8 cellular contexts compared by ENCODE assay signal in genomic region chr15:46304320-46304719, GRCh38.
DNase-seq lines count a peak whose midpoint lies in the region; ATAC-seq and TF ChIP-seq lines count a peak whose summit lies in the region.

No MANE protein-coding gene starts in this region.

- H4K20me1 ChIP-seq in OCI-LY3 (ENCODE audit: insufficient read depth, low read length), result no peaks in the 10 kb centered on the region

- TF ChIP-seq POLR2A in adrenal gland (IDR thresholded peaks at IDR 0.05), result no peak

- H3K27ac ChIP-seq in OCI-LY3 (ENCODE audit: low read length), result no peak overlapping the region
- H3K27ac ChIP-seq in adrenal gland, result no peak overlapping the region
- H3K27ac ChIP-seq in aorta (ENCODE audit: low read depth in 1 of 2, low read length in 2 of 2), result no peak overlapping the region

- intact Hi-C loops in adrenal gland (cut with DNase I) (no loop called here), aorta (cut with DNase I) (no loop called here)

- ATAC-seq in aorta (ENCODE audit: low FRiP score), result no peak

- H3K9ac ChIP-seq in OCI-LY3 (ENCODE audit: low read length), result no peak overlapping the region

- DNase-seq in ACHN (peak; percentile 37), ELF-1 (ENCODE audit: low read depth, low spot score) (peak; percentile 19), epithelial cell of proximal tubule (ENCODE audit: low read depth) (no peak), adrenal gland (no peak), NCI-H1694 (lab: John Stamatoyannopoulos, UW) (no peak), aorta (no peak)
- no peak for DNase-seq in stimulated activated naive CD4-positive, alpha-beta T cell treated with Interleukin-2 at 50 U/mL for 16 hours (lab: John Stamatoyannopoulos, UW)

- H3K9me3 ChIP-seq in OCI-LY3 (ENCODE audit: insufficient read depth, low read length), result no peaks in the 10 kb centered on the region
- H3K9me3 ChIP-seq in adrenal gland (replicated peaks in 1 of 3), result no peaks in the 10 kb centered on the region
- H3K9me3 ChIP-seq in aorta (ENCODE audit: control insufficient read depth, low read length), result no peaks in the 10 kb centered on the region

- H3K4me3 ChIP-seq in OCI-LY3 (ENCODE audit: low read length), result no peak overlapping the region
- H3K4me3 ChIP-seq in epithelial cell of proximal tubule (ENCODE audit: low read depth, low read length), result no peak overlapping the region
- H3K4me3 ChIP-seq in adrenal gland, result no peak overlapping the region
- no peak overlapping the region for H3K4me3 ChIP-seq in aorta (ENCODE audit: low read length in 2 of 2)

- TF ChIP-seq CTCF in OCI-LY3 (IDR thresholded peaks at IDR 0.05; ENCODE audit: low read depth, low read length) (peak; percentile 69), epithelial cell of proximal tubule (conservative IDR thresholded peaks at IDR 0.05; ENCODE audit: low read depth, low read length) (peak; percentile 80), adrenal gland (IDR thresholded peaks at IDR 0.05) (peak in 3 of 6 experiments; percentile 1 to 30 (median 8))

- WGBS in adrenal gland, 4 donors, result 89 to 91% (median 90%) methylated on average over 4 of the region's 4 CpGs
- 91 to 93% methylated on average over 4 of the region's 4 CpGs for WGBS in aorta, 2 donors

- no peaks in the 10 kb centered on the region for H3K36me3 ChIP-seq in OCI-LY3 (replicated peaks; ENCODE audit: low read depth, low read length)
- no peaks in the 10 kb centered on the region for H3K36me3 ChIP-seq in adrenal gland (replicated peaks in 1 of 2)
- H3K36me3 ChIP-seq in aorta (ENCODE audit: control insufficient read depth in 1 of 2, insufficient read depth in 2 of 2, low read length in 1 of 2), result no peaks in the 10 kb centered on the region

- H3K4me2 ChIP-seq in OCI-LY3 (ENCODE audit: low read length), result peak overlapping the region; percentile 45

- in situ Hi-C loops in ACHN (cut with HindIII; ENCODE audit: low pct_ligation_motif_present, low pct_unique_long_range_greater_than_20kb, low sequenced_read_pairs), result no loop called here

- H3K4me1 ChIP-seq in OCI-LY3 (ENCODE audit: low read length), result 0 out of 2 replicates have a peak, but pooled peaks cover 2% of the 10 kb centered on the region
- H3K4me1 ChIP-seq in adrenal gland (replicated peaks in 1 of 2), result no peaks in the 10 kb centered on the region
- H3K4me1 ChIP-seq in aorta (ENCODE audit: control insufficient read depth in 1 of 2, insufficient read depth in 2 of 2, low read length in 2 of 2), result no peaks in the 10 kb centered on the region

- H3K27me3 ChIP-seq in OCI-LY3 (ENCODE audit: low read depth, low read length) (0 out of 2 replicates have a peak, but pooled peaks cover 9% of the 10 kb centered on the region), adrenal gland (no peaks in the 10 kb centered on the region), aorta (ENCODE audit: control insufficient read depth in 1 of 2, insufficient read depth in 2 of 2, low read length in 1 of 2) (no peaks in the 10 kb centered on the region)

- no peak overlapping the region for H2AFZ ChIP-seq in OCI-LY3 (ENCODE audit: low read depth, low read length)

- H3K79me2 ChIP-seq in OCI-LY3 (ENCODE audit: low read length), result no peaks in the 10 kb centered on the region

Comparison
In these comparisons a context has a peak if more than half of its experiments do, and no peak if none do; other contexts are left out.
1. DNase-seq: peak in ACHN (single experiment) and ELF-1 (single experiment); none in epithelial cell of proximal tubule (single experiment), adrenal gland (0 of 7), stimulated activated naive CD4-positive, alpha-beta T cell treated with Interleukin-2 at 50 U/mL for 16 hours (single experiment), NCI-H1694 (single experiment) and aorta (0 of 2).